ENCODE assay signal across 8 cellular contexts in genomic region chr17:44385287-44386181, GRCh38. TPM values are rescaled to one million over a fixed set of nuclear protein-coding genes. Genes with fewer than 3 reads are reported as not detected.
DNase-seq lines count a peak whose midpoint lies in the region; ATAC-seq and TF ChIP-seq lines count a peak whose summit lies in the region.

No MANE protein-coding gene starts in this region.

- DNase-seq in A172 (ENCODE audit: low spot score) (peak; percentile 32), GM19238 (ENCODE audit: insufficient read length, low spot score) (peak; percentile 81), NCI-H1092 (lab: John Stamatoyannopoulos, UW) (peak; percentile 47), T-helper 22 cell (ENCODE audit: low read depth) (peak; percentile 71), ascending aorta (ENCODE audit: low spot score in 2 of 2) (peak; percentile 39 to 85), hepatocyte (ENCODE audit: low spot score) (peak; percentile 89), sciatic nerve (ENCODE audit: low spot score) (peak; percentile 91)

- peaks cover 0 to 11% of the 10 kb centered on the region in 2 donors for H3K4me1 ChIP-seq in ascending aorta
- H3K4me1 ChIP-seq in hepatocyte (ENCODE audit: insufficient read depth), result peaks cover 5% of the 10 kb centered on the region

- 14% methylated on average over 41 of the region's 68 CpGs for WGBS in hepatocyte (ENCODE audit: low lambda C conversion rate, missing lambda C conversion rate)

- H3K4me3 ChIP-seq in ascending aorta (peak overlapping the region; percentile 47 to 66), hepatocyte (peak overlapping the region; percentile 28)

- H3K9me2 ChIP-seq in hepatocyte (replicated peaks; ENCODE audit: insufficient read depth), result no peaks in the 10 kb centered on the region

- H3K79me2 ChIP-seq in hepatocyte, result no peaks in the 10 kb centered on the region

- peak in 1 of 3 experiments; percentile 15 for TF ChIP-seq CTCF in ascending aorta (IDR thresholded peaks at IDR 0.05)
- TF ChIP-seq CTCF in hepatocyte (IDR thresholded peaks at IDR 0.05; ENCODE audit: poor library complexity), result peak; percentile 25

- no peaks in the 10 kb centered on the region for H4K20me1 ChIP-seq in hepatocyte (ENCODE audit: insufficient read depth, poor library complexity, severe bottlenecking)

- H2AFZ ChIP-seq in hepatocyte, result peak overlapping the region; percentile 71

- H3K9me3 ChIP-seq in ascending aorta, result no peaks in the 10 kb centered on the region
- no peaks in the 10 kb centered on the region for H3K9me3 ChIP-seq in hepatocyte (ENCODE audit: low read depth)

- H3K27me3 ChIP-seq in ascending aorta (no peaks in the 10 kb centered on the region), hepatocyte (peaks cover 31% of the 10 kb centered on the region)

- ATAC-seq in sciatic nerve, result peak; percentile 96
- no peak for ATAC-seq in GM18873 (IDR thresholded peaks at IDR 0.05; ENCODE audit: low FRiP score, unreplicated experiment)

- no peak overlapping the region for H3K27ac ChIP-seq in ascending aorta
- H3K27ac ChIP-seq in hepatocyte, result no peak overlapping the region

- intact Hi-C loops in ascending aorta (cut with DNase I), result no loop called here
- intact Hi-C loops in sciatic nerve (cut with DNase I), result no loop called here

- peak overlapping the region; percentile 93 for H3K4me2 ChIP-seq in hepatocyte

- H3K36me3 ChIP-seq in ascending aorta (no peaks in the 10 kb centered on the region), hepatocyte (replicated peaks; ENCODE audit: insufficient read depth, low read depth) (no peaks in the 10 kb centered on the region)

RNA-seq across cellular contexts. Expression of gene ITGA2B, which starts 3.9 kb away (rescaled TPM):
- 0.05 and 0.36 TPM in 2 replicates for total RNA-seq in A172 (2014; rRNA removed; shearing (Covaris generic))
- not detected for total RNA-seq in ascending aorta
- total RNA-seq in hepatocyte, result 0.77 TPM in 1 of 2 replicates, not detected in the other
- polyA plus RNA-seq in hepatocyte, result 1.0 and 3.6 TPM in 2 replicates
- total RNA-seq in sciatic nerve, result 6.2 TPM

RNA-seq across cellular contexts. Expression of gene FAM171A2, which starts 21.9 kb away (rescaled TPM):
- total RNA-seq in A172 (2014; rRNA removed; shearing (Covaris generic)), result 24.5 and 31.1 TPM in 2 replicates
- total RNA-seq in ascending aorta (1.7 TPM), hepatocyte (12.8 and 13.9 TPM in 2 replicates), sciatic nerve (3.7 TPM)
- polyA plus RNA-seq in hepatocyte, result 19.4 and 22.8 TPM in 2 replicates

RNA-seq across cellular contexts. Expression of gene GRN, which starts 40.4 kb away (rescaled TPM):
- total RNA-seq in A172 (2014; rRNA removed; shearing (Covaris generic)), result 285 and 293 TPM in 2 replicates
- total RNA-seq in ascending aorta (430 TPM), hepatocyte (210 and 299 TPM in 2 replicates), sciatic nerve (169 TPM)
- polyA plus RNA-seq in hepatocyte, result 785 and 828 TPM in 2 replicates

Comparison
In these comparisons a context has a peak if more than half of its experiments do, and no peak if none do; other contexts are left out.
1. DNase-seq: peak in every context shown above with its lines; median percentile 91 in sciatic nerve; 89 in hepatocyte; 81 in GM19238; 71 in T-helper 22 cell; 62 in ascending aorta; 47 in NCI-H1092; 32 in A172.